In the genomic region with DNA sequence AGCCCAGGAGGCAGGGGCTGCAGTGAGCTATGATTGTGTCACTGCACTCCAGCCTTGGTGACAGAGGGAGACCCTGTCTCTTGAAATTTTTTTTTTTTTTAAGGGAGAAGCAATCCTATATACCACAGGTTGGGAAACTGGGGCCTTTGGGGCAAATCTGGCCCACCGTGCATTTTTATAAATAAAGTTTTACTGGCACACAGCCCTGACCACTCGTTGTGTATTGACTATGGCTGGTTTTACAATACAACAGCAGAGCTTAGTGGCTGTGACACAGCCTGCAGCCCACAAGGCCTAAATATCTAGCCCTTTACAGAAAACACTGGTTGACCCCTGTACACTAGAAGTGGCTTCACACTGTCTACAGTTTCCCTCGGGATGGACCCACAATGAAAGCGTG, we compare ENCODE assay signal across 18 cellular contexts. TPM values are rescaled to one million over a fixed set of nuclear protein-coding genes. Genes with fewer than 3 reads are reported as not detected.
DNase-seq lines count a peak whose midpoint lies in the region; ATAC-seq and TF ChIP-seq lines count a peak whose summit lies in the region.
"Had no signal": no experiment of that assay in that cellular context is flagged by ENCODE, and none has a peak within 500 bp of the region (broad histone marks: within the 10 kb centered on the region; RNA-seq: fewer than 3 reads in every experiment).

No MANE protein-coding gene starts in this region.

- no peak overlapping the region for H2BK120ac ChIP-seq in neuronal stem cell (ENCODE audit: low read depth, low read length)

- TF ChIP-seq CTCF in CD4-positive, alpha-beta T cell (IDR thresholded peaks at IDR 0.05): no peak

- CTCF ChIA-PET in CD4-positive, alpha-beta T cell (lab: Charles Lee): no interaction called here
- CTCF ChIA-PET in naive thymus-derived CD4-positive, alpha-beta T cell (lab: Charles Lee): no interaction called here

- H2BK5ac ChIP-seq in neuronal stem cell (ENCODE audit: low read length): no peak overlapping the region

- H3K79me1 ChIP-seq in neuronal stem cell (ENCODE audit: low read depth, low read length): no peaks in the 10 kb centered on the region

- no peak overlapping the region for H3K4ac ChIP-seq in neuronal stem cell (ENCODE audit: low read length)

- no peak overlapping the region for H3K4me2 ChIP-seq in neuronal stem cell (ENCODE audit: insufficient read depth, low read length, poor library complexity, severe bottlenecking)

- peaks cover 8 to 10% of the 10 kb centered on the region in 2 donors for H3K4me1 ChIP-seq in naive thymus-derived CD4-positive, alpha-beta T cell (ENCODE audit: control insufficient read depth in 2 of 2, insufficient read depth in 2 of 2, low read length in 2 of 2)
- peaks cover 0 to 3% of the 10 kb centered on the region in 2 donors for H3K4me1 ChIP-seq in neuronal stem cell (ENCODE audit: control insufficient read depth in 2 of 2, insufficient read depth in 1 of 2, low read depth in 1 of 2, low read length in 2 of 2)

- H3K4me3 ChIP-seq in naive thymus-derived CD4-positive, alpha-beta T cell (ENCODE audit: low read length): no peak overlapping the region
- no peak overlapping the region for H3K4me3 ChIP-seq in neuronal stem cell (ENCODE audit: low read length in 2 of 2)
- H3K4me3 ChIP-seq: ovary had no signal

- no peak overlapping the region for H2AFZ ChIP-seq in neuronal stem cell (ENCODE audit: low read length)

- H3K27ac Mint-ChIP-seq in T-helper 1 cell treated with Interleukin-12 subunit alpha and Interleukin-12 subunit beta and Interleukin-4 antibody, amounts not matched to agents 30 μg/mL and 1 μg/mL, for 36 hours: peak overlapping the region; percentile 80
- peak overlapping the region; percentile 71 for H3K27ac Mint-ChIP-seq in CD4-positive, alpha-beta T cell
- H3K27ac Mint-ChIP-seq in activated T-helper 17 cell treated with anti-CD3 and anti-CD28 coated beads, Interleukin-2, amount 50 U/mL, for 72 hours: peak overlapping the region; percentile 58
- H3K27ac Mint-ChIP-seq in naive thymus-derived CD4-positive, alpha-beta T cell: peak overlapping the region in 8 of 9 donors; percentile 62 to 87 (median 78)

- no peak overlapping the region for H4K8ac ChIP-seq in neuronal stem cell (ENCODE audit: low read depth, low read length)

- no peak overlapping the region for H2AK5ac ChIP-seq in neuronal stem cell (ENCODE audit: low read depth, low read length)

- H3K9me3 ChIP-seq in CD4-positive, alpha-beta T cell (ENCODE audit: control insufficient read depth, low read length): no peaks in the 10 kb centered on the region
- no peaks in the 10 kb centered on the region for H3K9me3 ChIP-seq in naive thymus-derived CD4-positive, alpha-beta T cell (ENCODE audit: control insufficient read depth in 2 of 3, low read length in 3 of 3)
- peaks cover 0 to 2% of the 10 kb centered on the region in 2 donors for H3K9me3 ChIP-seq in neuronal stem cell (replicated peaks in 1 of 2; ENCODE audit: control insufficient read depth in 2 of 2, insufficient read depth in 1 of 2, low read depth in 1 of 2, low read length in 2 of 2)
- H3K9me3 ChIP-seq: BE2C, ovary had no signal

- DNase-seq in T-helper 1 cell (no peak), neuronal stem cell (ENCODE audit: low spot score) (no peak), HUDEP-2 (lab: John Stamatoyannopoulos, UW; ENCODE audit: unreplicated experiment in 76 of 76) (no peak)
- DNase-seq in CD4-positive, alpha-beta T cell: no peak
- DNase-seq in naive thymus-derived CD4-positive, alpha-beta T cell: no peak
- DNase-seq: activated effector memory CD4-positive, alpha-beta T cell treated with Interleukin-2 at 50 U/mL for 16 hours; BE2C; NCI-H1417; NCI-H524; ovary; right cardiac atrium; stimulated activated naive B cell treated with anti-CD40 and anti-IgM and Interleukin-4, amounts not matched to agents 10 μg/mL and 1 μg/mL and 100 μg/mL, for 72 hours; trophoblast cell had no signal

- H3K27me3 Mint-ChIP-seq in T-helper 1 cell treated with Interleukin-12 subunit alpha and Interleukin-12 subunit beta and Interleukin-4 antibody, amounts not matched to agents 30 μg/mL and 1 μg/mL, for 36 hours (ENCODE audit: low read depth): no peaks in the 10 kb centered on the region
- no peaks in the 10 kb centered on the region for H3K27me3 Mint-ChIP-seq in CD4-positive, alpha-beta T cell
- no peaks in the 10 kb centered on the region for H3K27me3 Mint-ChIP-seq in activated T-helper 17 cell treated with anti-CD3 and anti-CD28 coated beads, Interleukin-2, amount 50 U/mL, for 72 hours
- no peaks in the 10 kb centered on the region for H3K27me3 Mint-ChIP-seq in naive thymus-derived CD4-positive, alpha-beta T cell
- H3K27me3 Mint-ChIP-seq: stimulated activated naive B cell treated with anti-CD40 and anti-IgM and Interleukin-4, amounts not matched to agents 10 μg/mL and 1 μg/mL and 100 μg/mL, for 72 hours had no signal

- H3K9ac ChIP-seq in neuronal stem cell (ENCODE audit: low read depth, low read length, poor library complexity): no peak overlapping the region

- POLR2A ChIA-PET in CD4-positive, alpha-beta T cell (lab: Charles Lee): interaction anchor here (0.6 kb wide), 1 partner anchor 22 kb away, joined by 3 read pairs; no protein-coding TSS in a partner anchor
- POLR2A ChIA-PET in naive thymus-derived CD4-positive, alpha-beta T cell (lab: Charles Lee): interaction anchor here (0.7 to 1.2 kb wide), 3 partner anchors 10 to 172 kb away, joined by 3 to 5 read pairs (median 4); no protein-coding TSS in a partner anchor

- peak overlapping the region; percentile 1 for H3K27ac ChIP-seq in CD4-positive, alpha-beta T cell (ENCODE audit: low read depth, low read length)
- H3K27ac ChIP-seq in naive thymus-derived CD4-positive, alpha-beta T cell (ENCODE audit: low read depth, low read length): peak overlapping the region; percentile 52
- H3K27ac ChIP-seq in neuronal stem cell (replicated peaks; ENCODE audit: low read length): no peak overlapping the region
- H3K27ac ChIP-seq: 22Rv1, ovary, RWPE1 had no signal

- no peaks in the 10 kb centered on the region for H3K9me3 Mint-ChIP-seq in T-helper 1 cell treated with Interleukin-12 subunit alpha and Interleukin-12 subunit beta and Interleukin-4 antibody, amounts not matched to agents 30 μg/mL and 1 μg/mL, for 36 hours
- H3K9me3 Mint-ChIP-seq in CD4-positive, alpha-beta T cell: no peaks in the 10 kb centered on the region
- no peaks in the 10 kb centered on the region for H3K9me3 Mint-ChIP-seq in activated T-helper 17 cell treated with anti-CD3 and anti-CD28 coated beads, Interleukin-2, amount 50 U/mL, for 72 hours
- peaks cover 0 to 10% (median 0%) of the 10 kb centered on the region in 11 donors for H3K9me3 Mint-ChIP-seq in naive thymus-derived CD4-positive, alpha-beta T cell
- H3K9me3 Mint-ChIP-seq: stimulated activated naive B cell treated with anti-CD40 and anti-IgM and Interleukin-4, amounts not matched to agents 10 μg/mL and 1 μg/mL and 100 μg/mL, for 72 hours had no signal

- H3K36me3 Mint-ChIP-seq in T-helper 1 cell treated with Interleukin-12 subunit alpha and Interleukin-12 subunit beta and Interleukin-4 antibody, amounts not matched to agents 30 μg/mL and 1 μg/mL, for 36 hours (ENCODE audit: low read depth): peaks cover 48% of the 10 kb centered on the region
- peaks cover 60% of the 10 kb centered on the region for H3K36me3 Mint-ChIP-seq in CD4-positive, alpha-beta T cell (ENCODE audit: low read depth)
- H3K36me3 Mint-ChIP-seq in activated T-helper 17 cell treated with anti-CD3 and anti-CD28 coated beads, Interleukin-2, amount 50 U/mL, for 72 hours (ENCODE audit: low read depth): peaks cover 59% of the 10 kb centered on the region
- peaks cover 8 to 36% (median 15%) of the 10 kb centered on the region in 5 donors for H3K36me3 Mint-ChIP-seq in naive thymus-derived CD4-positive, alpha-beta T cell

- no peak overlapping the region for H3K18ac ChIP-seq in neuronal stem cell (ENCODE audit: low read length)

- WGBS in neuronal stem cell (ENCODE audit: extremely low coverage in 2 of 2, insufficient read length in 2 of 2, insufficient replicate concordance in 1 of 2), 2 donors: no CpG with 5 or more reads among the region's 4 CpGs

- H2BK12ac ChIP-seq in neuronal stem cell (ENCODE audit: low read length): no peak overlapping the region

- H3K23ac ChIP-seq in neuronal stem cell (ENCODE audit: low read depth, low read length, poor library complexity): no peak overlapping the region

- no peak overlapping the region for H2BK15ac ChIP-seq in neuronal stem cell (ENCODE audit: low read length)

- no peak overlapping the region for H3K14ac ChIP-seq in neuronal stem cell (ENCODE audit: low read length)

- intact Hi-C loops in CD4-positive, alpha-beta T cell (cut with DNase I, micrococcal nuclease): no loop called here
- intact Hi-C loops in naive thymus-derived CD4-positive, alpha-beta T cell (cut with micrococcal nuclease): loop anchor here in 1 of 2 donors (5.0 kb wide), 1 partner anchor 59 kb away; a partner anchor contains a TSS

- no peak overlapping the region for H3K4me3 Mint-ChIP-seq in T-helper 1 cell treated with Interleukin-12 subunit alpha and Interleukin-12 subunit beta and Interleukin-4 antibody, amounts not matched to agents 30 μg/mL and 1 μg/mL, for 36 hours
- no peak overlapping the region for H3K4me3 Mint-ChIP-seq in CD4-positive, alpha-beta T cell
- H3K4me3 Mint-ChIP-seq in activated T-helper 17 cell treated with anti-CD3 and anti-CD28 coated beads, Interleukin-2, amount 50 U/mL, for 72 hours: no peak overlapping the region
- H3K4me3 Mint-ChIP-seq in naive thymus-derived CD4-positive, alpha-beta T cell: peak overlapping the region in 1 of 10 donors; percentile 61
- H3K4me3 Mint-ChIP-seq: stimulated activated naive B cell treated with anti-CD40 and anti-IgM and Interleukin-4, amounts not matched to agents 10 μg/mL and 1 μg/mL and 100 μg/mL, for 72 hours had no signal

- peaks cover 40% of the 10 kb centered on the region for H3K4me1 Mint-ChIP-seq in T-helper 1 cell treated with Interleukin-12 subunit alpha and Interleukin-12 subunit beta and Interleukin-4 antibody, amounts not matched to agents 30 μg/mL and 1 μg/mL, for 36 hours (ENCODE audit: low read depth)
- peaks cover 40% of the 10 kb centered on the region for H3K4me1 Mint-ChIP-seq in CD4-positive, alpha-beta T cell (ENCODE audit: low read depth)
- H3K4me1 Mint-ChIP-seq in activated T-helper 17 cell treated with anti-CD3 and anti-CD28 coated beads, Interleukin-2, amount 50 U/mL, for 72 hours: peaks cover 17% of the 10 kb centered on the region
- peaks cover 32 to 78% (median 46%) of the 10 kb centered on the region in 7 donors for H3K4me1 Mint-ChIP-seq in naive thymus-derived CD4-positive, alpha-beta T cell

- ATAC-seq in CD4-positive, alpha-beta T cell (ENCODE audit: poor library complexity): no peak
- ATAC-seq in activated T-helper 17 cell treated with anti-CD3 and anti-CD28 coated beads, Interleukin-2, amount 50 U/mL, for 72 hours (replicated peaks): no peak
- no peak for ATAC-seq in naive thymus-derived CD4-positive, alpha-beta T cell
- no peak for ATAC-seq in GM18520 (IDR thresholded peaks at IDR 0.05; ENCODE audit: unreplicated experiment)
- ATAC-seq: right cardiac atrium had no signal

- peaks cover 17 to 49% (median 19%) of the 10 kb centered on the region in 3 experiments for H3K36me3 ChIP-seq in naive thymus-derived CD4-positive, alpha-beta T cell (ENCODE audit: control insufficient read depth in 2 of 3, insufficient read depth in 3 of 3, low read length in 3 of 3)
- peaks cover 0 to 9% of the 10 kb centered on the region in 2 donors for H3K36me3 ChIP-seq in neuronal stem cell (replicated peaks in 1 of 2; ENCODE audit: control insufficient read depth in 2 of 2, insufficient read depth in 2 of 2, low read length in 2 of 2)
- H3K36me3 ChIP-seq: BE2C, ovary had no signal

- H4K91ac ChIP-seq in neuronal stem cell (ENCODE audit: low read depth, low read length, poor library complexity): no peak overlapping the region

- H3K27me3 ChIP-seq in CD4-positive, alpha-beta T cell (ENCODE audit: control insufficient read depth, insufficient read depth, low read length): no peaks in the 10 kb centered on the region
- no peaks in the 10 kb centered on the region for H3K27me3 ChIP-seq in naive thymus-derived CD4-positive, alpha-beta T cell (ENCODE audit: control insufficient read depth in 2 of 2, insufficient read depth in 2 of 2, low read length in 2 of 2)
- no peaks in the 10 kb centered on the region for H3K27me3 ChIP-seq in neuronal stem cell (ENCODE audit: control insufficient read depth in 3 of 3, insufficient read depth in 3 of 3, low read depth in 1 of 3, low read length in 3 of 3)
- H3K27me3 ChIP-seq: BE2C, ovary had no signal

RNA-seq across cellular contexts. Expression of a gene that starts 58.0 kb away (rescaled TPM):
- 100 to 1,000 TPM; 109 to 112 TPM for total RNA-seq in CD4-positive, alpha-beta T cell
- total RNA-seq in activated T-helper 17 cell treated with anti-CD3 and anti-CD28 coated beads, Interleukin-2, amount 50 U/mL, for 72 hours: 10 to 100 TPM; 33.1 to 40.1 TPM
- total RNA-seq in naive thymus-derived CD4-positive, alpha-beta T cell: 100 to 1,000 TPM in 4 of 5 experiments, 10 to 100 TPM in 1; 55.0 to 130 (median 109) TPM
- polyA plus RNA-seq in naive thymus-derived CD4-positive, alpha-beta T cell: 10 to 100 TPM; 20.1 to 29.0 TPM
- 75.3 TPM for polyA plus RNA-seq in neuronal stem cell (2013, experiment 1 of 2)
- polyA plus RNA-seq in neuronal stem cell (2013, experiment 2 of 2): 79.8 TPM
